19 cellular contexts compared by ENCODE assay signal in the genomic region with DNA sequence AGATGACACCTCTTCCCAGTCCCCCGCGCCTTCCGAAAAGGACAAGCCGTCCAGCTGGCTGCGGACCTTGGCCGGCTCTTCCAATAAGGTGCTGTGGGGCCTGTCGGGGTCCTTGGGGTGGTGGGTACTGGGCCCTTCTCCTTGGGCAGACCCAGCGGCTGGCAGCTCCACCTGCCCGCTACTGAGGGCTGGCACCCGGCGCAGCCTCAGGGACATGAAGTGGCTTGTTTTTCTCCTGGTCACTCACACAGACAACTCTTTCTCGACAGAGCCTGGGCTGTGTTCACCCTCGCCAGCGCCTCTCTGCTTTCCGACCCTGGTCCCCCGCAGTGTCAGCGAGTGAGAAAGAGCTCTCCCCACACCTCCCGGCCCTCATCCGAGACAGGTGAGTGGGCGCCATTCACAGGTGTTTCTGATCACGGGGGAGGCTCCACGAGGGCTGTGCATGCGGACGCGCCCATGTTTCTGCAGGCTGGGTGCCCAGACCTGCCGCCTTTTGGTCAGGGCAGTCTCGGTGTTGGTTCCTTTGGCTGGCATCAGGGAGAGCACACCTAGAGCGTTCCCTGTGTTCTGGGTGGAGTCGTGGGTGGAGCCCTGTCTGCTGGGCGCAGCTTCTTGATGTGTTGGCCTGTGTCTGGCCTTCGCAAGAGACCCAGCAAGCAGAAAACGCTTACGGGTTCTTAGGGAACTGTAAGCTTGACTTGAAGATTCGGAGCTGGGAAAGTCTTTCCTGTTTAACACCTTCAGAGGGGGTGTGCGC.
A peak's percentile ranks its signal among the peaks of the same experiment; 100 is the strongest.
DNase-seq lines count a peak whose midpoint lies in the region; ATAC-seq and TF ChIP-seq lines count a peak whose summit lies in the region.
"Had no signal": no experiment of that assay in that cellular context is flagged by ENCODE, and none has a peak within 500 bp of the region (broad histone marks: within the 10 kb centered on the region; RNA-seq: fewer than 3 reads in every experiment).

No MANE protein-coding gene starts in this region.

- H3K4me2 ChIP-seq in BLaER1 treated with 17β-estradiol and CSF1 and Interleukin-3, amounts not matched to agents 10 nM and 100 nM: peak overlapping the region; percentile 93 to 100 (median 99)
- H3K4me2 ChIP-seq in PC-9: no peak overlapping the region

- H3K79me2 ChIP-seq in PC-9 (ENCODE audit: low read depth): peaks cover 23% of the 10 kb centered on the region

- POLR2A ChIA-PET in CD8-positive, alpha-beta T cell (lab: Charles Lee): interaction anchor here (1.7 kb wide), 1 partner anchor 47 kb away, joined by 4 read pairs; no protein-coding TSS in a partner anchor
- POLR2A ChIA-PET in activated CD8-positive, alpha-beta T cell treated with anti-CD3 and anti-CD28 coated beads, Interleukin-2, amount 10 ng/mL, durations not matched to agents 7 days and 5 days (lab: Charles Lee): no interaction called here
- POLR2A ChIA-PET in PC-9 (lab: Charles Lee; ENCODE audit: unreplicated experiment): no interaction called here

- H3K27me3 ChIP-seq in BLaER1 treated with 17β-estradiol and CSF1 and Interleukin-3, amounts not matched to agents 10 nM and 100 nM: peaks cover 0 to 9% (median 0%) of the 10 kb centered on the region in 11 experiments; a peak in 3 of 22 replicates
- no peaks in the 10 kb centered on the region for H3K27me3 ChIP-seq in CD8-positive, alpha-beta T cell (ENCODE audit: insufficient read depth, low read length)
- no peaks in the 10 kb centered on the region for H3K27me3 ChIP-seq in PC-9 (ENCODE audit: insufficient read depth, low read depth)
- H3K27me3 ChIP-seq in foreskin keratinocyte: no peaks in the 10 kb centered on the region
- H3K27me3 ChIP-seq: heart right ventricle, MG63 had no signal

- peaks cover 46% of the 10 kb centered on the region for H3K36me3 Mint-ChIP-seq in CD8-positive, alpha-beta T cell
- peaks cover 32% of the 10 kb centered on the region for H3K36me3 Mint-ChIP-seq in activated CD8-positive, alpha-beta T cell treated with anti-CD3 and anti-CD28 coated beads, Interleukin-2, amount 10 ng/mL, durations not matched to agents 7 days and 5 days (ENCODE audit: low read depth)
- H3K36me3 Mint-ChIP-seq in glutamatergic neuron (ENCODE audit: unreplicated experiment) (peaks cover 5% of the 10 kb centered on the region), mesothelial cell of epicardium (peaks cover 14% of the 10 kb centered on the region)

- H3F3A ChIP-seq in PC-9 (ENCODE audit: insufficient read depth, low read depth): peaks cover 10% of the 10 kb centered on the region

- intact Hi-C loops in CD8-positive, alpha-beta T cell (cut with DNase I, micrococcal nuclease): no loop called here
- intact Hi-C loops in PC-9 (cut with micrococcal nuclease; ENCODE audit: unreplicated experiment): no loop called here

- no peak for TF ChIP-seq CTCF in CD8-positive, alpha-beta T cell (IDR thresholded peaks at IDR 0.05)
- no peak for TF ChIP-seq CTCF in glutamatergic neuron (IDR thresholded peaks at IDR 0.05; ENCODE audit: partially characterized antibody, unreplicated experiment)
- TF ChIP-seq CTCF in PC-9 (conservative IDR thresholded peaks at IDR 0.05): no peak
- no peak for TF ChIP-seq CTCF in mesothelial cell of epicardium (IDR thresholded peaks at IDR 0.05; ENCODE audit: unreplicated experiment)
- no peak for TF ChIP-seq CTCF in foreskin keratinocyte (conservative IDR thresholded peaks at IDR 0.05)

- H3K4me3 Mint-ChIP-seq in CD8-positive, alpha-beta T cell: no peak overlapping the region
- H3K4me3 Mint-ChIP-seq in activated CD8-positive, alpha-beta T cell treated with anti-CD3 and anti-CD28 coated beads, Interleukin-2, amount 10 ng/mL, durations not matched to agents 7 days and 5 days: no peak overlapping the region
- no peak overlapping the region for H3K4me3 Mint-ChIP-seq in glutamatergic neuron (ENCODE audit: unreplicated experiment)
- no peak overlapping the region for H3K4me3 Mint-ChIP-seq in mesothelial cell of epicardium

- H4K20me1 ChIP-seq in BLaER1 treated with 17β-estradiol and CSF1 and Interleukin-3, amounts not matched to agents 10 nM and 100 nM: peaks cover 79 to 98% (median 95%) of the 10 kb centered on the region in 11 experiments
- H4K20me1 ChIP-seq in PC-9 (ENCODE audit: insufficient read depth): peaks cover 33% of the 10 kb centered on the region

- no peaks in the 10 kb centered on the region for H3K9me3 Mint-ChIP-seq in CD8-positive, alpha-beta T cell
- H3K9me3 Mint-ChIP-seq in activated CD8-positive, alpha-beta T cell treated with anti-CD3 and anti-CD28 coated beads, Interleukin-2, amount 10 ng/mL, durations not matched to agents 7 days and 5 days (ENCODE audit: insufficient read depth): no peaks in the 10 kb centered on the region
- H3K9me3 Mint-ChIP-seq in glutamatergic neuron (ENCODE audit: unreplicated experiment) (peaks cover 21% of the 10 kb centered on the region), mesothelial cell of epicardium (no peaks in the 10 kb centered on the region)

- no peaks in the 10 kb centered on the region for H3K27me3 Mint-ChIP-seq in CD8-positive, alpha-beta T cell (ENCODE audit: low read depth)
- H3K27me3 Mint-ChIP-seq in activated CD8-positive, alpha-beta T cell treated with anti-CD3 and anti-CD28 coated beads, Interleukin-2, amount 10 ng/mL, durations not matched to agents 7 days and 5 days (ENCODE audit: low read depth): no peaks in the 10 kb centered on the region
- H3K27me3 Mint-ChIP-seq in glutamatergic neuron (ENCODE audit: unreplicated experiment) (peaks cover 17% of the 10 kb centered on the region), mesothelial cell of epicardium (ENCODE audit: low read depth) (no peaks in the 10 kb centered on the region)

- peaks cover 31 to 62% (median 54%) of the 10 kb centered on the region in 11 experiments for H3K36me3 ChIP-seq in BLaER1 treated with 17β-estradiol and CSF1 and Interleukin-3, amounts not matched to agents 10 nM and 100 nM
- H3K36me3 ChIP-seq in CD8-positive, alpha-beta T cell (ENCODE audit: insufficient read depth, low read length): peaks cover 30% of the 10 kb centered on the region
- peaks cover 7% of the 10 kb centered on the region; the same call in 1 of the 2 replicates for H3K36me3 ChIP-seq in PC-9 (ENCODE audit: low read depth)

- peak overlapping the region; percentile 60 for H3K27ac Mint-ChIP-seq in CD8-positive, alpha-beta T cell
- peak overlapping the region; percentile 42 for H3K27ac Mint-ChIP-seq in activated CD8-positive, alpha-beta T cell treated with anti-CD3 and anti-CD28 coated beads, Interleukin-2, amount 10 ng/mL, durations not matched to agents 7 days and 5 days
- H3K27ac Mint-ChIP-seq in glutamatergic neuron (ENCODE audit: unreplicated experiment) (peak overlapping the region; percentile 59), mesothelial cell of epicardium (no peak overlapping the region)

- H3K9ac ChIP-seq in BLaER1 treated with 17β-estradiol and CSF1 and Interleukin-3, amounts not matched to agents 10 nM and 100 nM: peak overlapping the region in 4 of 11 experiments; percentile 27 to 90 (median 86); a peak in 3 of 22 replicates

- no peaks in the 10 kb centered on the region for H3K9me3 ChIP-seq in BLaER1 treated with 17β-estradiol and CSF1 and Interleukin-3, amounts not matched to agents 10 nM and 100 nM (replicated peaks in 1 of 11)
- H3K9me3 ChIP-seq in CD8-positive, alpha-beta T cell (ENCODE audit: low read length): no peaks in the 10 kb centered on the region
- no peaks in the 10 kb centered on the region for H3K9me3 ChIP-seq in PC-9 (ENCODE audit: insufficient read depth, low read depth)
- H3K9me3 ChIP-seq: heart right ventricle, MG63 had no signal

- no peak for DNase-seq in CD8-positive, alpha-beta T cell
- no peak for DNase-seq in activated CD8-positive, alpha-beta T cell treated with anti-CD3 and anti-CD28 coated beads, Interleukin-2, amount 10 ng/mL, durations not matched to agents 7 days and 5 days
- DNase-seq in glutamatergic neuron (no peak), PC-9 (no peak), mesothelial cell of epicardium (ENCODE audit: low spot score in 2 of 2, unreplicated experiment in 2 of 2) (no peak), foreskin keratinocyte (no peak)
- DNase-seq in stimulated activated CD4-positive, alpha-beta T cell treated with anti-CD3 and anti-CD28 coated beads, Interleukin-4, amount 100 ng/mL, for 24 hours: no peak
- DNase-seq: activated CD8-positive, alpha-beta memory T cell treated with anti-CD3 and anti-CD28 coated beads, Interleukin-2, amount 50 U/mL, for 4 hours; activated gamma-delta T cell; AML-193; heart right ventricle; left ventricle myocardium superior; MG63; NCI-H1436; NCI-H2171; NCI-H526; occipital lobe had no signal

- no TSS peak for BruUV-seq in PC-9 (replicated peaks; lab: Mats Ljungman, UMichigan)

- no peaks in the 10 kb centered on the region for H3K9me2 ChIP-seq in PC-9 (ENCODE audit: insufficient read depth)

- no peak overlapping the region for H2AFZ ChIP-seq in PC-9

- ATAC-seq in CD8-positive, alpha-beta T cell: no peak
- ATAC-seq in activated CD8-positive, alpha-beta T cell treated with anti-CD3 and anti-CD28 coated beads, Interleukin-2, amount 10 ng/mL, durations not matched to agents 7 days and 5 days: no peak
- ATAC-seq in foreskin keratinocyte: no peak
- ATAC-seq: HCT116, heart right ventricle, left ventricle myocardium superior had no signal

- peaks cover 80 to 98% (median 86%) of the 10 kb centered on the region in 10 experiments for H3K4me1 ChIP-seq in BLaER1 treated with 17β-estradiol and CSF1 and Interleukin-3, amounts not matched to agents 10 nM and 100 nM
- H3K4me1 ChIP-seq in CD8-positive, alpha-beta T cell (ENCODE audit: insufficient read depth, low read length): peaks cover 49% of the 10 kb centered on the region
- H3K4me1 ChIP-seq in PC-9 (replicated peaks; ENCODE audit: insufficient read depth) (no peaks in the 10 kb centered on the region), foreskin keratinocyte (no peaks in the 10 kb centered on the region)

- no peak overlapping the region for H3K4me3 ChIP-seq in BLaER1 treated with 17β-estradiol and CSF1 and Interleukin-3, amounts not matched to agents 10 nM and 100 nM
- no peak overlapping the region for H3K4me3 ChIP-seq in CD8-positive, alpha-beta T cell (ENCODE audit: low read depth, low read length)
- H3K4me3 ChIP-seq in PC-9: no peak overlapping the region
- H3K4me3 ChIP-seq: heart right ventricle, MG63 had no signal

- CTCF ChIA-PET in CD8-positive, alpha-beta T cell (lab: Charles Lee): interaction anchor here (0.7 to 2.0 kb wide), 3 partner anchors 10 to 108 kb away, joined by 3 to 6 read pairs (median 4); partner anchors contain the start of gene FAAP20
- CTCF ChIA-PET in activated CD8-positive, alpha-beta T cell treated with anti-CD3 and anti-CD28 coated beads, Interleukin-2, amount 10 ng/mL, durations not matched to agents 7 days and 5 days (lab: Charles Lee): interaction anchor here (0.8 to 1.5 kb wide), 3 partner anchors 9 to 108 kb away, joined by 3 to 5 read pairs (median 4); partner anchors contain the start of gene FAAP20
- CTCF ChIA-PET in PC-9 (lab: Charles Lee): no interaction called here

- peaks cover 41% of the 10 kb centered on the region for H3K4me1 Mint-ChIP-seq in CD8-positive, alpha-beta T cell (ENCODE audit: low read depth)
- H3K4me1 Mint-ChIP-seq in activated CD8-positive, alpha-beta T cell treated with anti-CD3 and anti-CD28 coated beads, Interleukin-2, amount 10 ng/mL, durations not matched to agents 7 days and 5 days (ENCODE audit: low read depth): peaks cover 49% of the 10 kb centered on the region
- H3K4me1 Mint-ChIP-seq in glutamatergic neuron (ENCODE audit: low read depth, unreplicated experiment) (peaks cover 12% of the 10 kb centered on the region), mesothelial cell of epicardium (peaks cover 10% of the 10 kb centered on the region)

- H3K27ac ChIP-seq in BLaER1 treated with 17β-estradiol and CSF1 and Interleukin-3, amounts not matched to agents 10 nM and 100 nM: peak overlapping the region in 2 of 11 experiments; percentile 99 to 100; a peak in 3 of 22 replicates
- H3K27ac ChIP-seq in CD8-positive, alpha-beta T cell (ENCODE audit: low read depth, low read length): no peak overlapping the region
- H3K27ac ChIP-seq in PC-9 (no peak overlapping the region), foreskin keratinocyte (no peak overlapping the region)
